1 cellular context compared by ENCODE assay signal in the genomic region with DNA sequence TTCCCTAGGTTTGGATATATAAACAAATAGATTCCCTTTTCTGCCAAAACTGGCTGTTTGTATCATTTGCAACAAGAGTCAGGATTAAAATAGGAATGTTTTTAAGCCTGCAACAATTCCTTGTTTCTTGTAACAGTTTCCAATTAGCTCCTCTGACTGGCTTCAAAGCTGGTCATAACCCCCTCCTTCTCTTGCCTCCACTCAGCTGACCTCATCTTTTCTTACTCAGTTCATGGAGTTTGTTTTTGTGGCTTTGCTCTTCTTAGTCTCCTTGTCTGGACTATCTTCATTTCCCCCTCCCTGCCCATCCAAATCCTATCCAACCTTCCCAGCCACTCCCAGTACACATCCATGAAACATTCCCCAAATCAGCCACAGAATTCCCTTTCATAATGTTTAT.
TF ChIP-seq lines count a peak whose summit lies in the region.

No MANE protein-coding gene starts in this region.

TF ChIP-seq in IMR-90, 13 proteins besides CTCF, POLR2A, EP300 and RAD21:
- TF ChIP-seq MXI1 (IDR thresholded peaks at IDR 0.05; ENCODE audit: borderline replicate concordance, low read depth, low read length) (no peak), MAZ (IDR thresholded peaks at IDR 0.05; ENCODE audit: borderline replicate concordance, low read depth, low read length) (no peak), RCOR1 (IDR thresholded peaks at IDR 0.05; ENCODE audit: insufficient replicate concordance, low read length) (no peak), MAFK (IDR thresholded peaks at IDR 0.05; ENCODE audit: low read depth, low read length) (no peak), NFE2L2 (IDR thresholded peaks at IDR 0.05; ENCODE audit: low read depth, low read length) (no peak), BHLHE40 (IDR thresholded peaks at IDR 0.05; ENCODE audit: low read depth, low read length) (no peak), CEBPB (IDR thresholded peaks at IDR 0.05; ENCODE audit: low read depth, low read length) (no peak), SMC3 (IDR thresholded peaks at IDR 0.05; ENCODE audit: low read depth, low read length) (no peak), RFX5 (IDR thresholded peaks at IDR 0.05; ENCODE audit: low read depth, low read length) (no peak)
- TF ChIP-seq, protein P1, sequence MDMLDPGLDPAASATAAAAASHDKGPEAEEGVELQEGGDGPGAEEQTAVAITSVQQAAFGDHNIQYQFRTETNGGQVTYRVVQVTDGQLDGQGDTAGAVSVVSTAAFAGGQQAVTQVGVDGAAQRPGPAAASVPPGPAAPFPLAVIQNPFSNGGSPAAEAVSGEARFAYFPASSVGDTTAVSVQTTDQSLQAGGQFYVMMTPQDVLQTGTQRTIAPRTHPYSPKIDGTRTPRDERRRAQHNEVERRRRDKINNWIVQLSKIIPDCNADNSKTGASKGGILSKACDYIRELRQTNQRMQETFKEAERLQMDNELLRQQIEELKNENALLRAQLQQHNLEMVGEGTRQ (IDR thresholded peaks at IDR 0.05; ENCODE audit: low read depth, low read length), result no peak
